In the genomic region with DNA sequence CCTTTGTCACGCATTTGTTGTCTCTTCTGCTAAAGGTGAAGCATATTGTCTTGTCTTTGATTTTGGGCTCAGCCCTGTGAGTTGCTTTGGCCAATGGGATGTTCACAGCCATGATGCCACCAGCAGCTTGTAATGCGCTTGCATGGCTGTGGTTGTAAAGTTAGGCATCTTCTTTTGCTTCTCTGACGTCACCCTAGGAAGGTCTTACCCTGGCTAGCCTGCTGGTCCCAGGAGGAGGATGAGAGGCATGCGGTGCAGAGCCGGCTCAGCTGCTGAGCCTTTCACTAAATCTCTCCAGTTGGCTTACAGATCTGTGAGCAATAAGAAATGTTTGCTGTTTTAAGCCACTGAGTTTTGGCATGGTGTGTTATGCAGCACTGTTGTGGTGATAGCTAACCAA, we compare ENCODE assay signal across 29 cellular contexts. TPM values are rescaled to one million over a fixed set of nuclear protein-coding genes. Genes with fewer than 3 reads are reported as not detected.
"Had no signal": no experiment of that assay in that cellular context is flagged by ENCODE, and none has a peak within 500 bp of the region (broad histone marks: within the 10 kb centered on the region; RNA-seq: fewer than 3 reads in every experiment).

No MANE protein-coding gene starts in this region.

- H3K27me3 ChIP-seq: ovary had no signal

- H3K27ac ChIP-seq: heart left ventricle, hepatocyte, left ventricle myocardium inferior, ovary, sigmoid colon, tibial nerve, upper lobe of right lung had no signal

- H2AFZ ChIP-seq: hepatocyte had no signal

- H3K79me2 ChIP-seq: hepatocyte had no signal

- H3K4me3 ChIP-seq: heart left ventricle, hepatocyte, left ventricle myocardium inferior, lung, ovary, sigmoid colon, smooth muscle cell, tibial nerve, upper lobe of right lung had no signal

- H3K9me3 ChIP-seq: heart left ventricle, left ventricle myocardium inferior, ovary, sigmoid colon, tibial nerve, upper lobe of right lung had no signal

- FAIRE-seq: urothelium cell line had no signal

- H3K4me2 ChIP-seq: hepatocyte, smooth muscle cell had no signal

- ATAC-seq: heart left ventricle; natural killer cell; right cardiac atrium; stimulated activated memory B cell treated with anti-CD40 and anti-IgM and Interleukin-4, amounts not matched to agents 10 μg/mL and 1 μg/mL and 100 μg/mL, for 72 hours; stimulated activated naive CD8-positive, alpha-beta T cell treated with anti-CD3 and anti-CD28 coated beads, Interleukin-15, amount 100 ng/mL, for 72 hours; upper lobe of right lung had no signal

- H3K4me1 ChIP-seq: upper lobe of right lung had no signal

- DNase-seq: heart left ventricle; islet precursor cell; left ventricle myocardium inferior; mesendoderm; naive B cell; natural killer cell; nephron progenitor cell; ovary; retina; right cardiac atrium; sigmoid colon; stimulated activated CD4-positive, alpha-beta T cell treated with anti-CD3 and anti-CD28 coated beads, Interleukin-1b, Interleukin-23, amount 100 ng/mL, for 48 hours; stimulated activated CD4-positive, alpha-beta T cell treated with anti-CD3 and anti-CD28 coated beads, Interleukin-2, amount 100 ng/mL, for 48 hours; stimulated activated CD4-positive, alpha-beta T cell treated with anti-CD3 and anti-CD28 coated beads, Interleukin-4, amount 100 ng/mL, for 4 hours; stimulated activated CD8-positive, alpha-beta memory T cell treated with anti-CD3 and anti-CD28 coated beads, Interleukin-4, amount 100 ng/mL, for 48 hours; stimulated activated naive CD4-positive, alpha-beta T cell treated with Interleukin-2 at 50 U/mL for 16 hours; stimulated activated naive CD8-positive, alpha-beta T cell treated with anti-CD3 and anti-CD28 coated beads, Interleukin-15, amount 100 ng/mL, for 72 hours; substantia nigra; upper lobe of right lung had no signal

- H3K36me3 ChIP-seq: heart left ventricle, left ventricle myocardium inferior, ovary, sigmoid colon, tibial nerve, upper lobe of right lung had no signal

RNA-seq across cellular contexts. Expression of a gene that starts 40.8 kb away (rescaled TPM):
- total RNA-seq: natural killer cell, progenitor cell of endocrine pancreas, pulmonary artery endothelial cell, skeletal muscle tissue, smooth muscle cell, temporal lobe had no signal
- polyA plus RNA-seq: hepatocyte, smooth muscle cell had no signal
